Comparison of ENCODE assay signal across 20 cellular contexts in genomic region chr1:2372551-2373490, GRCh38. TPM values are rescaled to one million over a fixed set of nuclear protein-coding genes. Genes with fewer than 3 reads are reported as not detected.
A peak's percentile ranks its signal among the peaks of the same experiment; 100 is the strongest.
DNase-seq lines count a peak whose midpoint lies in the region; ATAC-seq and TF ChIP-seq lines count a peak whose summit lies in the region.
"Had no signal": no experiment of that assay in that cellular context is flagged by ENCODE, and none has a peak within 500 bp of the region (broad histone marks: within the 10 kb centered on the region; RNA-seq: fewer than 3 reads in every experiment).

No MANE protein-coding gene starts in this region.

- H3K4me3 ChIP-seq in Panc1 (ENCODE audit: low read depth in 2 of 2, low read length in 2 of 2), result no peak overlapping the region
- no peak overlapping the region for H3K4me3 ChIP-seq in testis
- H3K4me3 ChIP-seq: BLaER1 treated with 17β-estradiol and CSF1 and Interleukin-3, amounts not matched to agents 10 nM and 100 nM; colonic mucosa; gastroesophageal sphincter; suprapubic skin had no signal

- WGBS in testis, 2 donors, result 94 to 97% methylated on average over 10 to 36 of the region's 36 CpGs

- BruUV-seq in Panc1 (replicated peaks; lab: Mats Ljungman, UMichigan), result no TSS peak

- H3K27me3 ChIP-seq in Panc1 (ENCODE audit: control insufficient read depth, insufficient read depth, low read length), result no peaks in the 10 kb centered on the region
- H3K27me3 ChIP-seq in testis, result no peaks in the 10 kb centered on the region
- H3K27me3 ChIP-seq: colonic mucosa, gastroesophageal sphincter, suprapubic skin had no signal

- H3K9me3 ChIP-seq in Panc1 (ENCODE audit: control insufficient read depth, insufficient read depth, low read depth, low read length), result no peaks in the 10 kb centered on the region
- no peaks in the 10 kb centered on the region for H3K9me3 ChIP-seq in testis
- H3K9me3 ChIP-seq: BLaER1 treated with 17β-estradiol and CSF1 and Interleukin-3, amounts not matched to agents 10 nM and 100 nM; colonic mucosa; gastroesophageal sphincter; suprapubic skin had no signal

- H3K27ac ChIP-seq in Panc1 (ENCODE audit: low read length) (no peak overlapping the region), testis (no peak overlapping the region)
- H3K27ac ChIP-seq: BLaER1 treated with 17β-estradiol and CSF1 and Interleukin-3, amounts not matched to agents 10 nM and 100 nM; colonic mucosa; epithelial cell of prostate; gastroesophageal sphincter; suprapubic skin; WERI-Rb-1 had no signal

- H3K36me3 ChIP-seq in Panc1 (ENCODE audit: control insufficient read depth, insufficient read depth, low read length), result no peaks in the 10 kb centered on the region
- no peaks in the 10 kb centered on the region for H3K36me3 ChIP-seq in testis (ENCODE audit: low read depth, missing control alignments)
- H3K36me3 ChIP-seq: colonic mucosa, WERI-Rb-1 had no signal

- DNase-seq in HK-2 (ENCODE audit: unreplicated experiment) (peak; percentile 48), Panc1 (ENCODE audit: low read depth, low spot score) (no peak), glomerular visceral epithelial cell (ENCODE audit: extremely low spot score) (peak; percentile 38), sciatic nerve (ENCODE audit: low spot score) (peak; percentile 55), testis (no peak), NCI-H1105 (lab: John Stamatoyannopoulos, UW) (no peak)
- DNase-seq: activated CD8-positive, alpha-beta T cell treated with anti-CD3 and anti-CD28 coated beads, Interleukin-2, amount 10 ng/mL, durations not matched to agents 7 days and 5 days; anterior cingulate cortex; colonic mucosa; DMS53; mesendoderm; NCI-H1092 treated with DMSO at 0.1 percent for 48 hours; NCI-H774; stimulated activated CD4-positive, alpha-beta T cell treated with anti-CD3 and anti-CD28 coated beads, Interleukin-4, amount 100 ng/mL, for 4 hours had no signal

- CTCF ChIA-PET in Panc1 (lab: Charles Lee), result no interaction called here

- in situ Hi-C loops in Panc1 (cut with HindIII; ENCODE audit: low pct_unique_long_range_greater_than_20kb, low sequenced_read_pairs), result no loop called here

- peaks cover 16% of the 10 kb centered on the region for H3K4me1 ChIP-seq in Panc1 (ENCODE audit: control insufficient read depth, insufficient read depth, low read length)
- H3K4me1 ChIP-seq in testis, result no peaks in the 10 kb centered on the region
- H3K4me1 ChIP-seq: colonic mucosa, gastroesophageal sphincter, suprapubic skin had no signal

- TF ChIP-seq POLR2A in testis (IDR thresholded peaks at IDR 0.05), result no peak

- TF ChIP-seq CTCF in Panc1 (IDR thresholded peaks at IDR 0.05), result no peak
- no peak for TF ChIP-seq CTCF in testis (IDR thresholded peaks at IDR 0.05)

- POLR2A ChIA-PET in Panc1 (lab: Charles Lee), result no interaction called here

- intact Hi-C loops in Panc1 (cut with micrococcal nuclease; ENCODE audit: unreplicated experiment), result no loop called here
- intact Hi-C loops in sciatic nerve (cut with DNase I), result no loop called here
- intact Hi-C loops in testis (cut with DNase I; ENCODE audit: low total_unique reads), result no loop called here

- ATAC-seq in Panc1 (peak; percentile 32; the same call in 1 of the 2 replicates), sciatic nerve (no peak), HG03095 (IDR thresholded peaks at IDR 0.05; ENCODE audit: unreplicated experiment) (no peak)
- ATAC-seq: activated CD8-positive, alpha-beta T cell treated with anti-CD3 and anti-CD28 coated beads, Interleukin-2, amount 10 ng/mL, durations not matched to agents 7 days and 5 days; gastroesophageal sphincter had no signal

RNA-seq across cellular contexts. Expression of gene MORN1, which starts 18.5 kb away (rescaled TPM):
- 21.3 TPM for total RNA-seq in Panc1 (2021; ENCODE audit: unreplicated experiment)
- polyA plus RNA-seq in Panc1 (2012; ENCODE audit: insufficient read length), result 13.2 TPM
- 16.4 TPM for total RNA-seq in sciatic nerve
- total RNA-seq in testis, result 10 to 100 TPM; 30.4 to 34.5 TPM
- 30.9 TPM for polyA plus RNA-seq in testis (ENCODE audit: insufficient read depth, low read depth, low replicate concordance)

RNA-seq across cellular contexts. Expression of gene RER1, which starts 18.8 kb away (rescaled TPM):
- total RNA-seq in Panc1 (2021; ENCODE audit: unreplicated experiment), result 235 TPM
- polyA plus RNA-seq in Panc1 (2012; ENCODE audit: insufficient read length), result 207 TPM
- total RNA-seq in sciatic nerve, result 87.3 TPM
- total RNA-seq in testis, result 100 to 1,000 TPM in 1 of 2 donors, 10 to 100 TPM in 1; 89.9 to 104 TPM
- polyA plus RNA-seq in testis (ENCODE audit: insufficient read depth, low read depth, low replicate concordance), result 262 TPM

RNA-seq across cellular contexts. Expression of gene PEX10, which starts 39.5 kb away (rescaled TPM):
- 49.8 TPM for total RNA-seq in Panc1 (2021; ENCODE audit: unreplicated experiment)
- polyA plus RNA-seq in Panc1 (2012; ENCODE audit: insufficient read length), result 69.0 TPM
- total RNA-seq in sciatic nerve, result 18.1 TPM
- 10 to 100 TPM; 50.4 to 52.8 TPM for total RNA-seq in testis
- polyA plus RNA-seq in testis (ENCODE audit: insufficient read depth, low read depth, low replicate concordance), result 49.5 TPM

Comparison
In these comparisons a context has a peak if more than half of its experiments do, and no peak if none do; other contexts are left out.
1. DNase-seq: peak in HK-2 (single experiment), glomerular visceral epithelial cell (single experiment) and sciatic nerve (single experiment); none in Panc1 (single experiment), testis (single experiment) and NCI-H1105 (single experiment).